ENCODE assay signal across 8 cellular contexts in the genomic region with DNA sequence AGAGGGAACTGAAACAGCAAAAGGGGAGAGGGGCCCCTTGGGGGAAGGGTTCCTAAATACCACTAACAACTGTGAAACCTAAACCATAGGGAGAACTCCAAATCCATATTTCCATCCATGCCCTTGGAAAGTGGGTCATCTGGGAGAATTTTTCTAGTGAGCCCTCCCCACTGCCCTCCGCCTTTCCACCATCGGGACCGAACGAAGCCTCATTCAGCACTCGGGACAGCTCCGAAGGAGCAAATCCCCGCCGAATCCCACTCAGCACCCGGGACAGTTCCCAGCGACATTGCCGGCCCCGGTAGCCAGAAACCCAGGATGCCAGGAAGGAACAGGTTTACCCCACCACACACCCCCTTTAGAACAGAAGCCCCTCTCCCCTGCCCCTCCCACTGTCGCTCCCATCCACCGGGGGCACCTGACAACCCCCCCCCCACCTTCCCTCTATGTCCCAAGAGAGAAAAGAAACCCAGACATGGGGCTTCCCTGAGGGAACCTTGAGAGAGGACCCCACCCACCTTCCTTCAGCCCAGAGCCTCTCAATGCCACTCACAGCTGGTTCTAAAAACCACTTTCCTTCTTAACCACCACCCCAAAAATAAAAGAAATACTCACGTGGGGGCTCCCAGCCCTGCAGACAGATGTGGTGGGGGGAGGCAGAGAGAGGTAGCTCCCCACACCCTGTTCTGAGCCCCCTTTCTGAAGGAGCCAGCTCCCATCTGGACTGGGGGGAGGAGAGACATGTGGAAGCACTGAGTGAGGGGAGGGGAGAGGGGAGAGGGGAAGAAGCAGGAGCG. TPM values are rescaled to one million over a fixed set of nuclear protein-coding genes. Genes with fewer than 3 reads are reported as not detected.
A peak's percentile ranks its signal among the peaks of the same experiment; 100 is the strongest.
DNase-seq lines count a peak whose midpoint lies in the region; ATAC-seq and TF ChIP-seq lines count a peak whose summit lies in the region.

No MANE protein-coding gene starts in this region.

- no peak overlapping the region for H3K4me3 Mint-ChIP-seq in activated CD4-positive, alpha-beta T cell treated with anti-CD3 and anti-CD28 coated beads, Interleukin-2, amount 10 ng/mL, durations not matched to agents 24 days and 14 days
- no peak overlapping the region for H3K4me3 Mint-ChIP-seq in effector memory CD8-positive, alpha-beta T cell
- H3K4me3 Mint-ChIP-seq in naive B cell (peak overlapping the region in 5 of 8 donors; percentile 23 to 51 (median 38)), type B pancreatic cell (no peak overlapping the region)

- H3K4me1 Mint-ChIP-seq in activated CD4-positive, alpha-beta T cell treated with anti-CD3 and anti-CD28 coated beads, Interleukin-2, amount 10 ng/mL, durations not matched to agents 24 days and 14 days, result peaks cover 5% of the 10 kb centered on the region
- H3K4me1 Mint-ChIP-seq in effector memory CD8-positive, alpha-beta T cell (ENCODE audit: low read depth in 2 of 2), result peaks cover 6 to 7% of the 10 kb centered on the region in 2 donors
- peaks cover 35 to 57% (median 47%) of the 10 kb centered on the region in 3 donors for H3K4me1 Mint-ChIP-seq in naive B cell
- peaks cover 6% of the 10 kb centered on the region for H3K4me1 Mint-ChIP-seq in type B pancreatic cell (ENCODE audit: unreplicated experiment)

- peak; percentile 93 for DNase-seq in AG08396 (ENCODE audit: low spot score)
- DNase-seq in HT1080 (ENCODE audit: low read depth), result peak; percentile 34
- DNase-seq in activated CD4-positive, alpha-beta T cell treated with anti-CD3 and anti-CD28 coated beads, Interleukin-2, amount 10 ng/mL, durations not matched to agents 24 days and 14 days, result peak; percentile 86
- peak; percentile 41 to 44 (median 44) for DNase-seq in effector memory CD8-positive, alpha-beta T cell
- peak; percentile 32 for DNase-seq in naive B cell
- peak; percentile 85 for DNase-seq in type B pancreatic cell (ENCODE audit: extremely low spot score, unreplicated experiment)

- H3K27me3 Mint-ChIP-seq in activated CD4-positive, alpha-beta T cell treated with anti-CD3 and anti-CD28 coated beads, Interleukin-2, amount 10 ng/mL, durations not matched to agents 24 days and 14 days, result peaks cover 56% of the 10 kb centered on the region
- peaks cover 83 to 93% of the 10 kb centered on the region in 2 donors for H3K27me3 Mint-ChIP-seq in effector memory CD8-positive, alpha-beta T cell
- peaks cover 0 to 30% (median 23%) of the 10 kb centered on the region in 3 donors for H3K27me3 Mint-ChIP-seq in naive B cell
- peaks cover 87% of the 10 kb centered on the region for H3K27me3 Mint-ChIP-seq in type B pancreatic cell

- H3K9me3 Mint-ChIP-seq in activated CD4-positive, alpha-beta T cell treated with anti-CD3 and anti-CD28 coated beads, Interleukin-2, amount 10 ng/mL, durations not matched to agents 24 days and 14 days, result no peaks in the 10 kb centered on the region
- no peaks in the 10 kb centered on the region for H3K9me3 Mint-ChIP-seq in effector memory CD8-positive, alpha-beta T cell
- H3K9me3 Mint-ChIP-seq in naive B cell, result peaks cover 0 to 2% (median 0%) of the 10 kb centered on the region in 7 donors
- H3K9me3 Mint-ChIP-seq in type B pancreatic cell, result no peaks in the 10 kb centered on the region

- H3K27ac Mint-ChIP-seq in activated CD4-positive, alpha-beta T cell treated with anti-CD3 and anti-CD28 coated beads, Interleukin-2, amount 10 ng/mL, durations not matched to agents 24 days and 14 days, result no peak overlapping the region
- no peak overlapping the region for H3K27ac Mint-ChIP-seq in effector memory CD8-positive, alpha-beta T cell
- no peak overlapping the region for H3K27ac Mint-ChIP-seq in naive B cell
- no peak overlapping the region for H3K27ac Mint-ChIP-seq in type B pancreatic cell

- H3K36me3 Mint-ChIP-seq in activated CD4-positive, alpha-beta T cell treated with anti-CD3 and anti-CD28 coated beads, Interleukin-2, amount 10 ng/mL, durations not matched to agents 24 days and 14 days (ENCODE audit: low read depth), result no peaks in the 10 kb centered on the region
- no peaks in the 10 kb centered on the region for H3K36me3 Mint-ChIP-seq in effector memory CD8-positive, alpha-beta T cell (ENCODE audit: insufficient read depth)
- H3K36me3 Mint-ChIP-seq in naive B cell, result peaks cover 0 to 7% of the 10 kb centered on the region in 2 donors
- no peaks in the 10 kb centered on the region for H3K36me3 Mint-ChIP-seq in type B pancreatic cell

- intact Hi-C loops in activated CD4-positive, alpha-beta T cell treated with anti-CD3 and anti-CD28 coated beads, Interleukin-2, amount 10 ng/mL, durations not matched to agents 24 days and 14 days (cut with micrococcal nuclease), result no loop called here

- ATAC-seq in effector memory CD8-positive, alpha-beta T cell (replicated peaks), result peak; percentile 52
- ATAC-seq in naive B cell (ENCODE audit: low read depth in 2 of 2) (no peak), GM18498 (IDR thresholded peaks at IDR 0.05; ENCODE audit: unreplicated experiment) (no peak), HG03045 (IDR thresholded peaks at IDR 0.05; ENCODE audit: unreplicated experiment) (no peak)

- no peak for TF ChIP-seq CTCF in type B pancreatic cell (conservative IDR thresholded peaks at IDR 0.05)

RNA-seq across cellular contexts. Expression of a gene that starts 4.5 kb away (rescaled TPM):
- total RNA-seq in HT1080 (2014; rRNA removed; shearing (Covaris generic)), result 0.05 and 0.13 TPM in 2 replicates
- polyA plus RNA-seq in HT1080 (2015; cell fraction: cytosol; rRNA removed), result 0.19 TPM in 2 replicates
- polyA plus RNA-seq in HT1080 (2015; cell fraction: nucleus; rRNA removed), result 0.08 and 0.26 TPM in 2 replicates
- 0.54 and 0.75 TPM in 2 replicates for total RNA-seq in activated CD4-positive, alpha-beta T cell treated with anti-CD3 and anti-CD28 coated beads, Interleukin-2, amount 10 ng/mL, durations not matched to agents 24 days and 14 days
- 1 to 10 TPM in 1 of 6 donors, under 1 TPM in 4, not detected in 1; 0.25 to 1.4 (median 0.41) TPM for polyA plus RNA-seq in naive B cell (ENCODE audit: low read depth in 6 of 6)
- total RNA-seq in type B pancreatic cell (ENCODE audit: low replicate concordance), result 1.0 and 1.4 TPM in 2 replicates

Comparison
In these comparisons a context has a peak if more than half of its experiments do, and no peak if none do; other contexts are left out.
1. DNase-seq: peak in every context shown above with its lines; median percentile 93 in AG08396; 86 in activated CD4-positive, alpha-beta T cell treated with anti-CD3 and anti-CD28 coated beads, Interleukin-2, amount 10 ng/mL, durations not matched to agents 24 days and 14 days; 85 in type B pancreatic cell; 44 in effector memory CD8-positive, alpha-beta T cell; 34 in HT1080; 32 in naive B cell.
2. H3K4me3 Mint-ChIP-seq: peak in naive B cell (5 of 8); none in activated CD4-positive, alpha-beta T cell treated with anti-CD3 and anti-CD28 coated beads, Interleukin-2, amount 10 ng/mL, durations not matched to agents 24 days and 14 days (single experiment), effector memory CD8-positive, alpha-beta T cell (0 of 2) and type B pancreatic cell (single experiment).